ENCODE assay signal across 14 cellular contexts in genomic region chr11:121696177-121696863, GRCh38.
DNase-seq lines count a peak whose midpoint lies in the region; ATAC-seq, FAIRE-seq and TF ChIP-seq lines count a peak whose summit lies in the region.
"Had no signal": no experiment of that assay in that cellular context is flagged by ENCODE, and none has a peak within 500 bp of the region (broad histone marks: within the 10 kb centered on the region; RNA-seq: fewer than 3 reads in every experiment).

No MANE protein-coding gene starts in this region.

- H3K4me1 ChIP-seq in astrocyte (ENCODE audit: insufficient read depth, low read length) (peaks cover 9% of the 10 kb centered on the region), right cardiac atrium (ENCODE audit: control insufficient read depth, insufficient read depth, low read length) (no peaks in the 10 kb centered on the region), psoas muscle (no peaks in the 10 kb centered on the region), HAP-1 (no peaks in the 10 kb centered on the region; the same call in 1 of the 2 replicates)

- H3K9me3 Mint-ChIP-seq in astrocyte (ENCODE audit: unreplicated experiment) (no peaks in the 10 kb centered on the region), CD14-positive monocyte (no peaks in the 10 kb centered on the region)
- H3K9me3 Mint-ChIP-seq in activated CD4-positive, alpha-beta T cell treated with anti-CD3 and anti-CD28 coated beads, Interleukin-2, amount 10 ng/mL, durations not matched to agents 24 days and 14 days = no peaks in the 10 kb centered on the region
- H3K9me3 Mint-ChIP-seq: activated B cell treated with CpG ODN at 0.5 μM for 24 hours; activated T-helper 17 cell treated with anti-CD3 and anti-CD28 coated beads, Interleukin-2, amount 50 U/mL, for 72 hours had no signal

- no peaks in the 10 kb centered on the region for H3K36me3 ChIP-seq in astrocyte (ENCODE audit: insufficient read depth, low read length)
- no peaks in the 10 kb centered on the region for H3K36me3 ChIP-seq in psoas muscle (ENCODE audit: insufficient read depth in 1 of 2, low read depth in 1 of 2)
- no peaks in the 10 kb centered on the region for H3K36me3 ChIP-seq in HAP-1 (replicated peaks)

- no peaks in the 10 kb centered on the region for H3K79me2 ChIP-seq in astrocyte (ENCODE audit: insufficient read depth, low read length)

- peak; percentile 67 to 74 for ATAC-seq in right cardiac atrium
- ATAC-seq in psoas muscle = peak in 2 of 4 donors; percentile 47 to 55
- no peak for ATAC-seq in GM18498 (IDR thresholded peaks at IDR 0.05; ENCODE audit: unreplicated experiment)
- ATAC-seq: activated T-helper 17 cell treated with anti-CD3 and anti-CD28 coated beads, Interleukin-2, amount 50 U/mL, for 72 hours had no signal

- intact Hi-C loops in right cardiac atrium (cut with DNase I) (no loop called here), psoas muscle (cut with DNase I) (no loop called here), CD14-positive monocyte (cut with micrococcal nuclease) (no loop called here)
- intact Hi-C loops in activated CD4-positive, alpha-beta T cell treated with anti-CD3 and anti-CD28 coated beads, Interleukin-2, amount 10 ng/mL, durations not matched to agents 24 days and 14 days (cut with micrococcal nuclease) = no loop called here

- H3K4me3 ChIP-seq in astrocyte (ENCODE audit: insufficient read depth, low read depth, low read length) (peak overlapping the region; percentile 16), right cardiac atrium (ENCODE audit: low read length) (no peak overlapping the region), psoas muscle (peak overlapping the region; percentile 43), HAP-1 (no peak overlapping the region)

- peaks cover 13% of the 10 kb centered on the region for H3K27me3 ChIP-seq in astrocyte (ENCODE audit: insufficient read depth, low read length)
- H3K27me3 ChIP-seq in right cardiac atrium (ENCODE audit: control insufficient read depth, insufficient read depth) = no peaks in the 10 kb centered on the region
- H3K27me3 ChIP-seq in psoas muscle (ENCODE audit: insufficient read depth in 3 of 3, low read length in 2 of 3) = no peaks in the 10 kb centered on the region
- peaks cover 3% of the 10 kb centered on the region; the same call in 1 of the 2 replicates for H3K27me3 ChIP-seq in HAP-1 (ENCODE audit: low read depth)

- DNase-seq in G401 (ENCODE audit: low spot score) (peak; percentile 8), astrocyte (ENCODE audit: low read depth) (peak; percentile 75), right cardiac atrium (no peak), psoas muscle (no peak), CD14-positive monocyte (ENCODE audit: low spot score) (no peak), HAP-1 (ENCODE audit: low spot score in 2 of 2) (no peak)
- no peak for DNase-seq in activated CD4-positive, alpha-beta T cell treated with anti-CD3 and anti-CD28 coated beads, Interleukin-2, amount 10 ng/mL, durations not matched to agents 24 days and 14 days
- DNase-seq: activated B cell treated with CpG ODN at 0.5 μM for 24 hours; NCI-H2171; SIG-M5; stimulated activated CD4-positive, alpha-beta T cell treated with anti-CD3 and anti-CD28 coated beads, Interleukin-4, amount 100 ng/mL, for 4 hours had no signal

- H3K27ac ChIP-seq in astrocyte (ENCODE audit: low read depth, low read length) (peak overlapping the region; percentile 22), right cardiac atrium (ENCODE audit: low read length) (peak overlapping the region; percentile 98), psoas muscle (no peak overlapping the region)

- H4K20me1 ChIP-seq in astrocyte (ENCODE audit: insufficient read depth, low read length) = no peaks in the 10 kb centered on the region

- no peaks in the 10 kb centered on the region for H3K36me3 Mint-ChIP-seq in astrocyte (ENCODE audit: low read depth, unreplicated experiment)
- H3K36me3 Mint-ChIP-seq in CD14-positive monocyte = no peaks in the 10 kb centered on the region
- H3K36me3 Mint-ChIP-seq in activated CD4-positive, alpha-beta T cell treated with anti-CD3 and anti-CD28 coated beads, Interleukin-2, amount 10 ng/mL, durations not matched to agents 24 days and 14 days (ENCODE audit: low read depth) = no peaks in the 10 kb centered on the region
- H3K36me3 Mint-ChIP-seq: IgD-negative memory B cell had no signal

- H3K27ac Mint-ChIP-seq in astrocyte (ENCODE audit: unreplicated experiment) = no peak overlapping the region
- peak overlapping the region in 1 of 7 donors; percentile 30 for H3K27ac Mint-ChIP-seq in CD14-positive monocyte
- no peak overlapping the region for H3K27ac Mint-ChIP-seq in activated CD4-positive, alpha-beta T cell treated with anti-CD3 and anti-CD28 coated beads, Interleukin-2, amount 10 ng/mL, durations not matched to agents 24 days and 14 days
- H3K27ac Mint-ChIP-seq: activated B cell treated with CpG ODN at 0.5 μM for 24 hours; activated T-helper 17 cell treated with anti-CD3 and anti-CD28 coated beads, Interleukin-2, amount 50 U/mL, for 72 hours; IgD-negative memory B cell had no signal

- peaks cover 2% of the 10 kb centered on the region for H3K4me1 Mint-ChIP-seq in astrocyte (ENCODE audit: low read depth, unreplicated experiment)
- H3K4me1 Mint-ChIP-seq in CD14-positive monocyte = peaks cover 5% of the 10 kb centered on the region
- no peaks in the 10 kb centered on the region for H3K4me1 Mint-ChIP-seq in activated CD4-positive, alpha-beta T cell treated with anti-CD3 and anti-CD28 coated beads, Interleukin-2, amount 10 ng/mL, durations not matched to agents 24 days and 14 days
- H3K4me1 Mint-ChIP-seq: activated B cell treated with CpG ODN at 0.5 μM for 24 hours; activated T-helper 17 cell treated with anti-CD3 and anti-CD28 coated beads, Interleukin-2, amount 50 U/mL, for 72 hours; IgD-negative memory B cell had no signal

- H3K27me3 Mint-ChIP-seq in astrocyte (ENCODE audit: low read depth, unreplicated experiment) = peaks cover 2% of the 10 kb centered on the region
- peaks cover 5 to 8% (median 8%) of the 10 kb centered on the region in 3 donors for H3K27me3 Mint-ChIP-seq in CD14-positive monocyte (ENCODE audit: low read depth in 3 of 3)
- H3K27me3 Mint-ChIP-seq in activated CD4-positive, alpha-beta T cell treated with anti-CD3 and anti-CD28 coated beads, Interleukin-2, amount 10 ng/mL, durations not matched to agents 24 days and 14 days = peaks cover 24% of the 10 kb centered on the region
- H3K27me3 Mint-ChIP-seq: activated T-helper 17 cell treated with anti-CD3 and anti-CD28 coated beads, Interleukin-2, amount 50 U/mL, for 72 hours had no signal

- peak overlapping the region; percentile 69 for H3K4me2 ChIP-seq in astrocyte (ENCODE audit: low read length)

- in situ Hi-C loops in G401 (cut with HindIII; ENCODE audit: low sequenced_read_pairs) = no loop called here
- in situ Hi-C loops in HAP-1 (cut with MboI; ENCODE audit: low sequenced_read_pairs) = no loop called here

- TF ChIP-seq CTCF in astrocyte (IDR thresholded peaks at IDR 0.05; ENCODE audit: insufficient read depth, low read depth, low read length) = no peak
- TF ChIP-seq CTCF in psoas muscle (IDR thresholded peaks at IDR 0.05) = no peak
- TF ChIP-seq CTCF in CD14-positive monocyte (IDR thresholded peaks at IDR 0.05) = no peak

- H3K9ac ChIP-seq in astrocyte (ENCODE audit: low read length) = peak overlapping the region; percentile 7

- H2AFZ ChIP-seq in astrocyte (ENCODE audit: low read depth, low read length) = peak overlapping the region; percentile 68

- H3K4me3 Mint-ChIP-seq in astrocyte (ENCODE audit: unreplicated experiment) = no peak overlapping the region
- no peak overlapping the region for H3K4me3 Mint-ChIP-seq in CD14-positive monocyte
- no peak overlapping the region for H3K4me3 Mint-ChIP-seq in activated CD4-positive, alpha-beta T cell treated with anti-CD3 and anti-CD28 coated beads, Interleukin-2, amount 10 ng/mL, durations not matched to agents 24 days and 14 days
- H3K4me3 Mint-ChIP-seq: activated B cell treated with CpG ODN at 0.5 μM for 24 hours; activated T-helper 17 cell treated with anti-CD3 and anti-CD28 coated beads, Interleukin-2, amount 50 U/mL, for 72 hours; IgD-negative memory B cell had no signal

- no peak for FAIRE-seq in astrocyte (lab: Jason Lieb, UNC)

- 47% methylated on average over 20 of the region's 20 CpGs for WGBS in right cardiac atrium
- 18 to 41% (median 25%) methylated on average over 20 of the region's 20 CpGs for WGBS in psoas muscle, 3 donors

- H3K9me3 ChIP-seq in astrocyte (ENCODE audit: insufficient read depth, low read depth, low read length) (no peaks in the 10 kb centered on the region), right cardiac atrium (ENCODE audit: control insufficient read depth, low read length) (no peaks in the 10 kb centered on the region), psoas muscle (no peaks in the 10 kb centered on the region), HAP-1 (no peaks in the 10 kb centered on the region)

Comparison
In these comparisons a context has a peak if more than half of its experiments do, and no peak if none do; other contexts are left out.
1. DNase-seq: peak in G401 (single experiment) and astrocyte (single experiment); none in right cardiac atrium (0 of 3), psoas muscle (0 of 2), CD14-positive monocyte (single experiment), HAP-1 (0 of 2) and activated CD4-positive, alpha-beta T cell treated with anti-CD3 and anti-CD28 coated beads, Interleukin-2, amount 10 ng/mL, durations not matched to agents 24 days and 14 days (single experiment).
2. H3K4me3 ChIP-seq: peak in astrocyte (single experiment) and psoas muscle (single experiment); none in right cardiac atrium (single experiment) and HAP-1 (single experiment).